In genomic region chr7:146499970-146500369, GRCh38 we compare ENCODE assay signal across 8 cellular contexts.
"Had no signal": no experiment of that assay in that cellular context is flagged by ENCODE, and none has a peak within 500 bp of the region (broad histone marks: within the 10 kb centered on the region; RNA-seq: fewer than 3 reads in every experiment).

No MANE protein-coding gene starts in this region.

- H3K36me3 Mint-ChIP-seq: IgD-negative memory B cell had no signal

- H3K27me3 Mint-ChIP-seq: IgD-negative memory B cell had no signal

- FAIRE-seq: HTR-8/SVneo had no signal

- H3K4me2 ChIP-seq: KMS-11 had no signal

- ATAC-seq: K562 had no signal

- H3K27ac Mint-ChIP-seq: IgD-negative memory B cell had no signal

- H3K27ac ChIP-seq: HL-60, KMS-11 had no signal

- H3K4me1 Mint-ChIP-seq: IgD-negative memory B cell had no signal

- H3K9ac ChIP-seq: KMS-11 had no signal

- H3K4me3 Mint-ChIP-seq: IgD-negative memory B cell had no signal

- DNase-seq: IMR-90, KBM-7, KG1 had no signal

- H3K4me3 ChIP-seq: K562 had no signal
